19 cellular contexts compared by ENCODE assay signal in genomic region chr4:124997124-124997523, GRCh38.
"Had no signal": no experiment of that assay in that cellular context is flagged by ENCODE, and none has a peak within 500 bp of the region (broad histone marks: within the 10 kb centered on the region; RNA-seq: fewer than 3 reads in every experiment).

No MANE protein-coding gene starts in this region.

- H3K4me1 Mint-ChIP-seq: naive B cell had no signal

- H3K27ac Mint-ChIP-seq: naive B cell, nephron had no signal

- H3K27ac ChIP-seq: epithelial cell of prostate, left ventricle myocardium inferior, lower lobe of right lung, stomach, thoracic aorta, transverse colon had no signal

- H3K9me3 ChIP-seq: esophagus squamous epithelium, left ventricle myocardium inferior, lower lobe of right lung, stomach, thoracic aorta, transverse colon had no signal

- H3K36me3 ChIP-seq: esophagus squamous epithelium, left ventricle myocardium inferior, lower lobe of right lung, stomach, thoracic aorta had no signal

- H3K4me3 ChIP-seq: esophagus squamous epithelium, left ventricle myocardium inferior, lower lobe of right lung, stomach, thoracic aorta, transverse colon had no signal

- H3K9me3 Mint-ChIP-seq: nephron had no signal

- H3K27me3 Mint-ChIP-seq: naive B cell had no signal

- H3K4me1 ChIP-seq: left ventricle myocardium inferior, lower lobe of right lung, stomach, transverse colon had no signal

- H3K4me3 Mint-ChIP-seq: naive B cell, nephron had no signal

- H3K27me3 ChIP-seq: esophagus squamous epithelium, stomach, transverse colon had no signal

- H3K36me3 Mint-ChIP-seq: naive B cell had no signal

- DNase-seq: effector memory CD4-positive, alpha-beta T cell; esophagus squamous epithelium; foreskin fibroblast; kidney; left cardiac atrium; left ventricle myocardium inferior; lower lobe of right lung; mesenchymal stem cell; naive B cell; right cardiac atrium; small intestine; stimulated activated CD4-positive, alpha-beta T cell treated with anti-CD3 and anti-CD28 coated beads, Interleukin-12 subunit alpha, Interleukin-12 subunit beta, amount 100 ng/mL, for 4 hours; stimulated activated naive CD4-positive, alpha-beta T cell; stomach; substantia nigra; transverse colon had no signal
